ENCODE assay signal across 9 cellular contexts in the genomic region with DNA sequence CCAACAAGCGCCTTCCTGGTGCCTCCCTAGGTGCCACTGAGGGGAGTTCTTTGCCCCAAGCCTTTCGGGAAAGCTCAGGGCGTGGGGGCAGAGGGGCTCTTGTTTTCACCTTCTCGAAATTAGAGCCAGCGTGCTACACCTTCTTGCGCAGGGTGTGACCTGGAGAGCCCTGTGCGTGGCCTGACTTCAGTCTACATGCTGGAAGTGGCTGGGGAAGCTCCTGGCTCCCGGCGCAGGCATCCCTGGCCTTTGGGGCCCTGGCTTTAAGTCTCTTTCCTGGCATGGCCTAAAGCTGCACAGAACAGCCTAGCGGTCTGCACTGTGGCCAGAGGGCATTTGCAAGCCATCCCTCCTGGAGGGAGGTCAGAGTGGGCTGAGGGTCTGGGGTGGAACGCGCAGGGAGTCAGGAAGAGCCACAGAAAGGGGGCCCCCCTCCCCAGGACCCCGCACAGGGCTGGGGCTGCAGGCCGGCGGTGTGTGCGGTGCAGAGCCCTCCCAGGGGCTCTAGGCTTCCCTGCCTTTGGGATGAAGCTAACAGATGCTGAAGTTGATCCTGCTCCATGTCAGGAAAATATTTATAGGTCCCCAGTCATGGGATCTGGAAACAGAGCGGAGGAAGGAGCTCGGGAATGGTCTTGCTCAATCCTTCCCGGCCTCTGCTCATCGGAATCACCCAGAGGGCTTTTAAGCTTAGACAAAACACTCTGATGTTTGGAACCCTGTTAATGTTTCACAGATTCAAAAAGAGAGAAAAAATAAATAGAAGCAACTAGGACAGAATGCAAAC. TPM values are rescaled to one million over a fixed set of nuclear protein-coding genes. Genes with fewer than 3 reads are reported as not detected.
DNase-seq lines count a peak whose midpoint lies in the region; TF ChIP-seq lines count a peak whose summit lies in the region.
"Had no signal": no experiment of that assay in that cellular context is flagged by ENCODE, and none has a peak within 500 bp of the region (broad histone marks: within the 10 kb centered on the region; RNA-seq: fewer than 3 reads in every experiment).

No MANE protein-coding gene starts in this region.

- no peak overlapping the region for H3K27ac ChIP-seq in neural progenitor cell

- H3K27me3 Mint-ChIP-seq in IgD-negative memory B cell, result peaks cover 9% of the 10 kb centered on the region
- peaks cover 40% of the 10 kb centered on the region for H3K27me3 Mint-ChIP-seq in neural progenitor cell (ENCODE audit: insufficient read depth, low read depth)
- peaks cover 43% of the 10 kb centered on the region for H3K27me3 Mint-ChIP-seq in activated T-cell treated with anti-CD3 and anti-CD28 coated beads, Interleukin-2, amount 50 U/mL, for 24 hours
- peaks cover 24% of the 10 kb centered on the region for H3K27me3 Mint-ChIP-seq in activated T-helper 2 cell treated with anti-CD3 and anti-CD28 coated beads, Interferon-gamma antibody, Interleukin-2, Interleukin-4, amounts not matched to agents 10 μg/mL and 5 μg/mL and 100 μg/mL, durations not matched to agents 14 hours and 24 hours and 36 hours (ENCODE audit: low read depth)

- H3K4me2 ChIP-seq in neural progenitor cell, result peak overlapping the region; percentile 42

- peaks cover 13% of the 10 kb centered on the region for H4K20me1 ChIP-seq in neural progenitor cell (ENCODE audit: low read depth)

- peaks cover 69% of the 10 kb centered on the region for H3K27me3 ChIP-seq in neural progenitor cell

- H3K27ac Mint-ChIP-seq in IgD-negative memory B cell (peak overlapping the region in 2 of 3 donors; percentile 16 to 22), neural progenitor cell (no peak overlapping the region)
- H3K27ac Mint-ChIP-seq in activated T-cell treated with anti-CD3 and anti-CD28 coated beads, Interleukin-2, amount 50 U/mL, for 24 hours, result no peak overlapping the region
- no peak overlapping the region for H3K27ac Mint-ChIP-seq in activated T-helper 2 cell treated with anti-CD3 and anti-CD28 coated beads, Interferon-gamma antibody, Interleukin-2, Interleukin-4, amounts not matched to agents 10 μg/mL and 5 μg/mL and 100 μg/mL, durations not matched to agents 14 hours and 24 hours and 36 hours

- no peak for TF ChIP-seq CTCF in AG09319 (IDR thresholded peaks at IDR 0.05; ENCODE audit: low read depth, low read length)
- TF ChIP-seq CTCF in fibroblast of villous mesenchyme (IDR thresholded peaks at IDR 0.05; ENCODE audit: insufficient read depth, low read depth, low read length), result no peak
- TF ChIP-seq CTCF in neural progenitor cell (IDR thresholded peaks at IDR 0.05), result no peak

- no peaks in the 10 kb centered on the region for H3K36me3 ChIP-seq in neural progenitor cell

- peaks cover 6% of the 10 kb centered on the region for H3K4me1 ChIP-seq in neural progenitor cell

- H3K9me3 ChIP-seq in neural progenitor cell (ENCODE audit: low read depth), result no peaks in the 10 kb centered on the region

- no peak overlapping the region for H2AFZ ChIP-seq in neural progenitor cell (replicated peaks)

- DNase-seq in AG09319 (ENCODE audit: extremely low read depth, low read depth) (peak; percentile 59), fibroblast of villous mesenchyme (ENCODE audit: low read depth) (peak; percentile 99), neural progenitor cell (ENCODE audit: low spot score) (peak; percentile 50), occipital lobe (lab: John Stamatoyannopoulos, UW) (no peak), 8988T (no peak)
- no peak for DNase-seq in activated T-cell treated with anti-CD3 and anti-CD28 coated beads, Interleukin-2, amount 50 U/mL, for 24 hours
- DNase-seq in activated T-helper 2 cell treated with anti-CD3 and anti-CD28 coated beads, Interferon-gamma antibody, Interleukin-2, Interleukin-4, amounts not matched to agents 10 μg/mL and 5 μg/mL and 100 μg/mL, durations not matched to agents 14 hours and 24 hours and 36 hours (ENCODE audit: low spot score), result no peak
- DNase-seq: effector memory CD4-positive, alpha-beta T cell had no signal

- H3K4me3 ChIP-seq in fibroblast of villous mesenchyme (ENCODE audit: low read depth, low read length) (peak overlapping the region; percentile 89), neural progenitor cell (no peak overlapping the region)

- H3K79me2 ChIP-seq in neural progenitor cell (ENCODE audit: low read depth), result no peaks in the 10 kb centered on the region

- no peak overlapping the region for H3K9ac ChIP-seq in neural progenitor cell

- intact Hi-C loops in activated T-helper 2 cell treated with anti-CD3 and anti-CD28 coated beads, Interferon-gamma antibody, Interleukin-2, Interleukin-4, amounts not matched to agents 10 μg/mL and 5 μg/mL and 100 μg/mL, durations not matched to agents 14 hours and 24 hours and 36 hours (cut with micrococcal nuclease), result no loop called here

- peak overlapping the region in 3 of 4 donors; percentile 18 to 60 (median 23) for H3K4me3 Mint-ChIP-seq in IgD-negative memory B cell
- H3K4me3 Mint-ChIP-seq in neural progenitor cell, result peak overlapping the region; percentile 63
- no peak overlapping the region for H3K4me3 Mint-ChIP-seq in activated T-cell treated with anti-CD3 and anti-CD28 coated beads, Interleukin-2, amount 50 U/mL, for 24 hours
- H3K4me3 Mint-ChIP-seq in activated T-helper 2 cell treated with anti-CD3 and anti-CD28 coated beads, Interferon-gamma antibody, Interleukin-2, Interleukin-4, amounts not matched to agents 10 μg/mL and 5 μg/mL and 100 μg/mL, durations not matched to agents 14 hours and 24 hours and 36 hours (ENCODE audit: low read depth), result no peak overlapping the region

- H3K9me3 Mint-ChIP-seq in IgD-negative memory B cell, result no peaks in the 10 kb centered on the region
- no peaks in the 10 kb centered on the region for H3K9me3 Mint-ChIP-seq in neural progenitor cell
- H3K9me3 Mint-ChIP-seq in activated T-cell treated with anti-CD3 and anti-CD28 coated beads, Interleukin-2, amount 50 U/mL, for 24 hours, result no peaks in the 10 kb centered on the region
- H3K9me3 Mint-ChIP-seq in activated T-helper 2 cell treated with anti-CD3 and anti-CD28 coated beads, Interferon-gamma antibody, Interleukin-2, Interleukin-4, amounts not matched to agents 10 μg/mL and 5 μg/mL and 100 μg/mL, durations not matched to agents 14 hours and 24 hours and 36 hours, result no peaks in the 10 kb centered on the region

- H3K36me3 Mint-ChIP-seq in IgD-negative memory B cell (no peaks in the 10 kb centered on the region), neural progenitor cell (no peaks in the 10 kb centered on the region)
- H3K36me3 Mint-ChIP-seq in activated T-cell treated with anti-CD3 and anti-CD28 coated beads, Interleukin-2, amount 50 U/mL, for 24 hours (ENCODE audit: low read depth), result no peaks in the 10 kb centered on the region
- H3K36me3 Mint-ChIP-seq in activated T-helper 2 cell treated with anti-CD3 and anti-CD28 coated beads, Interferon-gamma antibody, Interleukin-2, Interleukin-4, amounts not matched to agents 10 μg/mL and 5 μg/mL and 100 μg/mL, durations not matched to agents 14 hours and 24 hours and 36 hours (ENCODE audit: low read depth), result peaks cover 7% of the 10 kb centered on the region

- H3K4me1 Mint-ChIP-seq in IgD-negative memory B cell, result peaks cover 0 to 3% (median 2%) of the 10 kb centered on the region in 3 donors
- H3K4me1 Mint-ChIP-seq in neural progenitor cell, result peaks cover under 1% of the 10 kb centered on the region
- H3K4me1 Mint-ChIP-seq in activated T-cell treated with anti-CD3 and anti-CD28 coated beads, Interleukin-2, amount 50 U/mL, for 24 hours (ENCODE audit: low read depth), result peaks cover 17% of the 10 kb centered on the region
- peaks cover 6% of the 10 kb centered on the region for H3K4me1 Mint-ChIP-seq in activated T-helper 2 cell treated with anti-CD3 and anti-CD28 coated beads, Interferon-gamma antibody, Interleukin-2, Interleukin-4, amounts not matched to agents 10 μg/mL and 5 μg/mL and 100 μg/mL, durations not matched to agents 14 hours and 24 hours and 36 hours (ENCODE audit: low read depth)

- peaks cover 8% of the 10 kb centered on the region for H3F3A ChIP-seq in neural progenitor cell (ENCODE audit: low read depth)

RNA-seq across cellular contexts. Expression of a gene that starts 0.8 kb away (rescaled TPM):
- 8.6 TPM for polyA plus RNA-seq in IgD-negative memory B cell
- total RNA-seq in fibroblast of villous mesenchyme (197 and 601 TPM in 2 replicates), neural progenitor cell (ENCODE audit: low replicate concordance) (2.1 and 9.0 TPM in 2 replicates), occipital lobe (3.3 TPM)
- 26.1 and 26.7 TPM in 2 replicates for total RNA-seq in activated T-helper 2 cell treated with anti-CD3 and anti-CD28 coated beads, Interferon-gamma antibody, Interleukin-2, Interleukin-4, amounts not matched to agents 10 μg/mL and 5 μg/mL and 100 μg/mL, durations not matched to agents 14 hours and 24 hours and 36 hours

RNA-seq across cellular contexts. Expression of a gene that starts 59.8 kb away (rescaled TPM):
- 0.68 TPM for polyA plus RNA-seq in IgD-negative memory B cell
- total RNA-seq in fibroblast of villous mesenchyme (2.9 and 3.0 TPM in 2 replicates), neural progenitor cell (ENCODE audit: low replicate concordance) (3.4 and 3.7 TPM in 2 replicates), occipital lobe (1.1 TPM)
- total RNA-seq in activated T-helper 2 cell treated with anti-CD3 and anti-CD28 coated beads, Interferon-gamma antibody, Interleukin-2, Interleukin-4, amounts not matched to agents 10 μg/mL and 5 μg/mL and 100 μg/mL, durations not matched to agents 14 hours and 24 hours and 36 hours, result 0.62 and 0.85 TPM in 2 replicates

Comparison
In these comparisons a context has a peak if more than half of its experiments do, and no peak if none do; other contexts are left out.
1. DNase-seq: peak in AG09319 (single experiment), fibroblast of villous mesenchyme (single experiment) and neural progenitor cell (single experiment); none in occipital lobe (single experiment), activated T-cell treated with anti-CD3 and anti-CD28 coated beads, Interleukin-2, amount 50 U/mL, for 24 hours (single experiment), 8988T (single experiment) and activated T-helper 2 cell treated with anti-CD3 and anti-CD28 coated beads, Interferon-gamma antibody, Interleukin-2, Interleukin-4, amounts not matched to agents 10 μg/mL and 5 μg/mL and 100 μg/mL, durations not matched to agents 14 hours and 24 hours and 36 hours (single experiment).
2. H3K27ac Mint-ChIP-seq: peak in IgD-negative memory B cell (2 of 3); none in neural progenitor cell (single experiment), activated T-cell treated with anti-CD3 and anti-CD28 coated beads, Interleukin-2, amount 50 U/mL, for 24 hours (single experiment) and activated T-helper 2 cell treated with anti-CD3 and anti-CD28 coated beads, Interferon-gamma antibody, Interleukin-2, Interleukin-4, amounts not matched to agents 10 μg/mL and 5 μg/mL and 100 μg/mL, durations not matched to agents 14 hours and 24 hours and 36 hours (single experiment).
3. H3K4me3 Mint-ChIP-seq: peak in IgD-negative memory B cell (3 of 4) and neural progenitor cell (single experiment); none in activated T-cell treated with anti-CD3 and anti-CD28 coated beads, Interleukin-2, amount 50 U/mL, for 24 hours (single experiment) and activated T-helper 2 cell treated with anti-CD3 and anti-CD28 coated beads, Interferon-gamma antibody, Interleukin-2, Interleukin-4, amounts not matched to agents 10 μg/mL and 5 μg/mL and 100 μg/mL, durations not matched to agents 14 hours and 24 hours and 36 hours (single experiment).